ENCODE assay signal across 17 cellular contexts in the genomic region with DNA sequence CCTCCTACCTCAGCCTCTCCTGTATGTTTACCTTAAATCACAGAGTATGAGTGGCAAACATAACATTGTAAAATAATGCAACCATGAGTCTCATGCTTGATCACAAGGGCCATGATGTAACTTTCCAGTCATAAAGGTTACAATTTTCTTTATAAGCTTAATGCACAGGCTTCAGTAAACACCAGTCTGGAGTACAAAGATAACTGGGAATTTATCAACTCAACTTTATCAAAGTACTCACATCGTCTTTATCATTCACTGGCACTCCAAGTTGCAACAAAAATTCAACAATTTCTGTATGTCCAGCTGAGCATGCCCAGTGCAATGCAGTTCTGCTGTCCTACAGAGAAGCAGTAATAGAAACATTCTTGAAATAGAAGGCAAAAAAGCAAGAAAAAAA. TPM values are rescaled to one million over a fixed set of nuclear protein-coding genes. Genes with fewer than 3 reads are reported as not detected.
DNase-seq lines count a peak whose midpoint lies in the region; FAIRE-seq and TF ChIP-seq lines count a peak whose summit lies in the region.
"Had no signal": no experiment of that assay in that cellular context is flagged by ENCODE, and none has a peak within 500 bp of the region (broad histone marks: within the 10 kb centered on the region; RNA-seq: fewer than 3 reads in every experiment).

No MANE protein-coding gene starts in this region.

- H3K27me3 ChIP-seq in small intestine (ENCODE audit: control insufficient read depth in 2 of 2, insufficient read depth in 2 of 2, low read length in 2 of 2): no peaks in the 10 kb centered on the region
- H3K27me3 ChIP-seq: BE2C had no signal

- WGBS in small intestine, 3 donors: 11 to 43% (median 18%) methylated on average over 1 of the region's 1 CpG

- H3K27ac Mint-ChIP-seq in activated T-helper 1 cell treated with anti-CD3 and anti-CD28 coated beads, Interleukin-12 subunit alpha, Interleukin-12 subunit beta, Interleukin-2, Interleukin-4 antibody, amounts not matched to agents 30 ng/mL and 10 ng/mL and 1 ng/mL, durations not matched to agents 14 hours and 24 hours and 36 hours: no peak overlapping the region

- H3K4me3 ChIP-seq in HEK293 (ENCODE audit: low read depth, low read length) (no peak overlapping the region), fibroblast of villous mesenchyme (ENCODE audit: low read depth, low read length) (no peak overlapping the region), small intestine (ENCODE audit: low read depth in 1 of 2, low read length in 2 of 2) (no peak overlapping the region)
- H3K4me3 ChIP-seq: HAP-1 had no signal

- H3K27ac ChIP-seq in HEK293 (ENCODE audit: extremely low read depth, low read depth, low read length) (no peak overlapping the region), small intestine (ENCODE audit: low read depth in 1 of 2, low read length in 1 of 2) (no peak overlapping the region)

- POLR2A ChIA-PET in HEK293 (lab: Yijun Ruan, JAX): no interaction called here

- DNase-seq in activated T-helper 1 cell treated with anti-CD3 and anti-CD28 coated beads, Interleukin-12 subunit alpha, Interleukin-12 subunit beta, Interleukin-2, Interleukin-4 antibody, amounts not matched to agents 30 ng/mL and 10 ng/mL and 1 ng/mL, durations not matched to agents 14 hours and 24 hours and 36 hours (ENCODE audit: low spot score): no peak
- DNase-seq in fibroblast of villous mesenchyme (ENCODE audit: low read depth) (peak; percentile 17), small intestine (peak; percentile 47), islet precursor cell (no peak), NOMO-1 treated with DMSO at 0.1 percent for 48 hours (lab: John Stamatoyannopoulos, UW; ENCODE audit: unreplicated experiment) (no peak), NCI-H2196 treated with DMSO at 0.1 percent for 48 hours (lab: John Stamatoyannopoulos, UW; ENCODE audit: unreplicated experiment) (no peak)
- DNase-seq: BE2C; CD4-positive, alpha-beta memory T cell; DMS 273 treated with DMSO at 0.1 percent for 48 hours; IMR-90; NCI-H1417 treated with DMSO at 0.1 percent for 48 hours; NCI-H2029; NCI-H524 treated with DMSO at 0.1 percent for 48 hours; PC-3 had no signal

- intact Hi-C loops in activated T-helper 1 cell treated with anti-CD3 and anti-CD28 coated beads, Interleukin-12 subunit alpha, Interleukin-12 subunit beta, Interleukin-2, Interleukin-4 antibody, amounts not matched to agents 30 ng/mL and 10 ng/mL and 1 ng/mL, durations not matched to agents 14 hours and 24 hours and 36 hours (cut with micrococcal nuclease): no loop called here

- no peaks in the 10 kb centered on the region for H3K4me1 ChIP-seq in HEK293 (ENCODE audit: control insufficient read depth, insufficient read depth, low read length)
- H3K4me1 ChIP-seq in small intestine (ENCODE audit: control insufficient read depth in 2 of 2, insufficient read depth in 1 of 2, low read depth in 1 of 2, low read length in 1 of 2): no peaks in the 10 kb centered on the region
- H3K4me1 ChIP-seq: BE2C had no signal

- H3K9me3 ChIP-seq in HEK293 (ENCODE audit: control insufficient read depth, insufficient read depth, low read depth, low read length): no peaks in the 10 kb centered on the region
- H3K9me3 ChIP-seq in small intestine (ENCODE audit: control insufficient read depth, low read depth): no peaks in the 10 kb centered on the region
- H3K9me3 ChIP-seq: BE2C, HAP-1 had no signal

- TF ChIP-seq CTCF in HEK293 (tag by site-specific recombination; IDR thresholded peaks at IDR 0.05): no peak
- no peak for TF ChIP-seq CTCF in fibroblast of villous mesenchyme (IDR thresholded peaks at IDR 0.05; ENCODE audit: insufficient read depth, low read depth, low read length)

- CTCF ChIA-PET in HEK293 (lab: Yijun Ruan, JAX): interaction anchor here (0.7 to 1.2 kb wide), 2 partner anchors 15 to 28 kb away, joined by 3 read pairs; no protein-coding TSS in a partner anchor

- H3K4me1 Mint-ChIP-seq in activated T-helper 1 cell treated with anti-CD3 and anti-CD28 coated beads, Interleukin-12 subunit alpha, Interleukin-12 subunit beta, Interleukin-2, Interleukin-4 antibody, amounts not matched to agents 30 ng/mL and 10 ng/mL and 1 ng/mL, durations not matched to agents 14 hours and 24 hours and 36 hours (ENCODE audit: low read depth): peaks cover 9% of the 10 kb centered on the region

- H3K36me3 Mint-ChIP-seq in activated T-helper 1 cell treated with anti-CD3 and anti-CD28 coated beads, Interleukin-12 subunit alpha, Interleukin-12 subunit beta, Interleukin-2, Interleukin-4 antibody, amounts not matched to agents 30 ng/mL and 10 ng/mL and 1 ng/mL, durations not matched to agents 14 hours and 24 hours and 36 hours (ENCODE audit: low read depth): peaks cover 6% of the 10 kb centered on the region

- no peak for FAIRE-seq in small intestine (lab: Jason Lieb, UNC)

- H3K36me3 ChIP-seq in HEK293 (ENCODE audit: control insufficient read depth in 2 of 2, insufficient read depth in 1 of 2, low read length in 2 of 2) (peaks cover 9 to 33% of the 10 kb centered on the region in 2 experiments), small intestine (ENCODE audit: control insufficient read depth in 2 of 2, insufficient read depth in 2 of 2, low read length in 2 of 2) (no peaks in the 10 kb centered on the region)
- H3K36me3 ChIP-seq: BE2C had no signal

- peak overlapping the region; percentile 43 for H3K4me3 Mint-ChIP-seq in activated T-helper 1 cell treated with anti-CD3 and anti-CD28 coated beads, Interleukin-12 subunit alpha, Interleukin-12 subunit beta, Interleukin-2, Interleukin-4 antibody, amounts not matched to agents 30 ng/mL and 10 ng/mL and 1 ng/mL, durations not matched to agents 14 hours and 24 hours and 36 hours

- no peaks in the 10 kb centered on the region for H3K9me3 Mint-ChIP-seq in activated T-helper 1 cell treated with anti-CD3 and anti-CD28 coated beads, Interleukin-12 subunit alpha, Interleukin-12 subunit beta, Interleukin-2, Interleukin-4 antibody, amounts not matched to agents 30 ng/mL and 10 ng/mL and 1 ng/mL, durations not matched to agents 14 hours and 24 hours and 36 hours
- H3K9me3 Mint-ChIP-seq: CD4-positive, alpha-beta memory T cell had no signal

- no peaks in the 10 kb centered on the region for H3K27me3 Mint-ChIP-seq in activated T-helper 1 cell treated with anti-CD3 and anti-CD28 coated beads, Interleukin-12 subunit alpha, Interleukin-12 subunit beta, Interleukin-2, Interleukin-4 antibody, amounts not matched to agents 30 ng/mL and 10 ng/mL and 1 ng/mL, durations not matched to agents 14 hours and 24 hours and 36 hours (ENCODE audit: insufficient read depth)
- H3K27me3 Mint-ChIP-seq: CD4-positive, alpha-beta memory T cell had no signal

TF ChIP-seq in HEK293, 187 proteins besides CTCF, POLR2A, EP300 and RAD21:
- TF ChIP-seq TCF7L2 (IDR thresholded peaks at IDR 0.05; ENCODE audit: borderline replicate concordance, low read depth, low read length) (0 out of 2 replicates have a peak, but pooled peaks have one; percentile 42), ZNF529 (tag by site-specific recombination; IDR thresholded peaks at IDR 0.05; ENCODE audit: insufficient replicate concordance) (no peak), GFI1B (tag by site-specific recombination; IDR thresholded peaks at IDR 0.05) (peak; percentile 28; the same call in 1 of the 2 replicates)

RNA-seq across cellular contexts. Expression of a gene that starts 2.8 kb away (rescaled TPM):
- 42.5 and 44.1 TPM in 2 replicates for total RNA-seq in activated T-helper 1 cell treated with anti-CD3 and anti-CD28 coated beads, Interleukin-12 subunit alpha, Interleukin-12 subunit beta, Interleukin-2, Interleukin-4 antibody, amounts not matched to agents 30 ng/mL and 10 ng/mL and 1 ng/mL, durations not matched to agents 14 hours and 24 hours and 36 hours
- 72.2 and 96.7 TPM in 2 replicates for total RNA-seq in fibroblast of villous mesenchyme
- polyA plus RNA-seq in small intestine: 10 to 100 TPM; 27.3 to 51.2 (median 39.0) TPM

RNA-seq across cellular contexts. Expression of a gene that starts 3.1 kb away (rescaled TPM):
- total RNA-seq in activated T-helper 1 cell treated with anti-CD3 and anti-CD28 coated beads, Interleukin-12 subunit alpha, Interleukin-12 subunit beta, Interleukin-2, Interleukin-4 antibody, amounts not matched to agents 30 ng/mL and 10 ng/mL and 1 ng/mL, durations not matched to agents 14 hours and 24 hours and 36 hours: 9.6 and 9.8 TPM in 2 replicates
- 10.6 and 17.3 TPM in 2 replicates for total RNA-seq in fibroblast of villous mesenchyme
- 10 to 100 TPM; 12.2 to 32.2 (median 25.9) TPM for polyA plus RNA-seq in small intestine

RNA-seq across cellular contexts. Expression of a gene that starts 43.6 kb away (rescaled TPM):
- total RNA-seq in activated T-helper 1 cell treated with anti-CD3 and anti-CD28 coated beads, Interleukin-12 subunit alpha, Interleukin-12 subunit beta, Interleukin-2, Interleukin-4 antibody, amounts not matched to agents 30 ng/mL and 10 ng/mL and 1 ng/mL, durations not matched to agents 14 hours and 24 hours and 36 hours: 0.73 TPM in 1 of 2 replicates, not detected in the other
- not detected in 2 replicates for total RNA-seq in fibroblast of villous mesenchyme
- polyA plus RNA-seq in small intestine: under 1 TPM in 2 of 3 donors, not detected in 1; 0.43 to 0.45 TPM
- total RNA-seq: IMR-90, LHCN-M2 had no signal
- polyA plus RNA-seq: IMR-90 had no signal

Comparison
In these comparisons a context has a peak if more than half of its experiments do, and no peak if none do; other contexts are left out.
1. DNase-seq: peak in fibroblast of villous mesenchyme (single experiment) and small intestine (single experiment); none in activated T-helper 1 cell treated with anti-CD3 and anti-CD28 coated beads, Interleukin-12 subunit alpha, Interleukin-12 subunit beta, Interleukin-2, Interleukin-4 antibody, amounts not matched to agents 30 ng/mL and 10 ng/mL and 1 ng/mL, durations not matched to agents 14 hours and 24 hours and 36 hours (single experiment), islet precursor cell (single experiment), NOMO-1 treated with DMSO at 0.1 percent for 48 hours (single experiment) and NCI-H2196 treated with DMSO at 0.1 percent for 48 hours (single experiment).